1 cellular context compared by ENCODE assay signal in the genomic region with DNA sequence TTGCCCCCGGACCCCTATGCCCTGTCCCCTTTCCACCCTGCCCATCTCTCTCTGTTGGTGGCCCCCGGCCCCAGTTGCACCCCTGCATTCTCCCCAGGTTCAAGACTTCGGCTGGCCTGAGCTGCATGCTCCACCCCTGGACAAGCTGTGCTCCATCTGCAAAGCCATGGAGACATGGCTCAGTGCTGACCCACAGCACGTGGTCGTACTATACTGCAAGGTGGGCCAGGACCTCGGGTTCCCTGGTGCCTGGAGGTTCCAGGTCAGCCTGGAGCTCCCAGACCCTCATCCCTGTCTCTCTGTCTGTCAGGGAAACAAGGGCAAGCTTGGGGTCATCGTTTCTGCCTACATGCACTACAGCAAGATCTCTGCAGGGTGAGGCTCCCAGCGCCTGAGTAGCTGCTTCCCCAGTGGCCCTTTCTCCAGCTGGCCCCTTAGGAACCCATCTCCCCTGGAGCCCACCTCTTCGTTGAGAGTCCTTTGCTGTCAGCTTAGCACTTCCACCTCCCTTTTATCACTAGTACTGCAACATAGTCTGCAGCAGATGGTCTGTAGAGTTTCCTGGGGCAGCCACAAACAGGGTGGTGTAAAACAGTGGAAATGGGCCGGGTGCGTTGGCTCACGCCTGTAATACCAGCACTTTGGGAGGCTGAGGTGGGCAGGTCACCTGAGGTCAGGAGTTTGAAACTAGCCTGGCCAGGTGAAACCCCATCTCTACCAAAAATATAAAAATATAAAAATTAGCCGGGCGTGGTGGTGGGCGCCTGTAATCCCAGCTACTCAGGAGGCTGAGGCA.
A peak's percentile ranks its signal among the peaks of the same experiment; 100 is the strongest.
TF ChIP-seq lines count a peak whose summit lies in the region.

No MANE protein-coding gene starts in this region.

TF ChIP-seq in K562, 482 proteins besides CTCF, POLR2A, EP300 and RAD21:
- no peak for TF ChIP-seq U2AF1 (optimal IDR thresholded peaks at IDR 0.05; ENCODE audit: low read depth, low read length)
- TF ChIP-seq, protein P1, sequence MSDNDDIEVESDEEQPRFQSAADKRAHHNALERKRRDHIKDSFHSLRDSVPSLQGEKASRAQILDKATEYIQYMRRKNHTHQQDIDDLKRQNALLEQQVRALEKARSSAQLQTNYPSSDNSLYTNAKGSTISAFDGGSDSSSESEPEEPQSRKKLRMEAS (CRISPR knock-in tag; IDR thresholded peaks at IDR 0.05): 0 out of 2 replicates have a peak, but pooled peaks have one; percentile 25
TF ChIP-seq in K562: peak in this region for 1.
